ENCODE assay signal across 1 cellular context in the genomic region with DNA sequence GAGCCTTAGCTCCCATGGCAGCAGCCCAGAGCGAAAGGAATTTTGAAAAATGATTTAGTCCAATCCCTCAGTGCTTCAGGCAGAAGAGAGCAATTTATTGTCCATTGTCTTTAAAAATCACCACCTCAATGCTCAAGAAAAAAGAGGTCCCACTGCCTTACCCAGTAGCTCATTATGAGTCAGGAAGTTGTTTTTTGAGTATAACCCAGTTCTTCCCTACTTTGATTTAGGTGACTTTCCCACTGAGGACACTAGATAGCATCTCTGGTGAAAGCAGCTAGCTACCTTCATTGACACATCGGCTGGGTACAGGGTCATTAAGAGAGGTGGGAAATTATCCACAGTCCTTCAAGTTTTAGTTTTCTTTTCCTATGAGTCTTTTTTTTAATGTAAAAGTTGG.
TF ChIP-seq lines count a peak whose summit lies in the region.

No MANE protein-coding gene starts in this region.

TF ChIP-seq in GM12878, 131 proteins besides CTCF, POLR2A, EP300 and RAD21:
- TF ChIP-seq MTA3 (IDR thresholded peaks at IDR 0.05; ENCODE audit: borderline replicate concordance, low read length) (no peak), IRF5 (IDR thresholded peaks at IDR 0.05; ENCODE audit: borderline replicate concordance) (no peak), BCL11A (IDR thresholded peaks at IDR 0.05; ENCODE audit: low read depth, low read length) (no peak), RUNX3 (IDR thresholded peaks at IDR 0.05; ENCODE audit: low read length) (0 out of 2 replicates have a peak, but pooled peaks have one; percentile 14), DPF2 (IDR thresholded peaks at IDR 0.05) (peak; percentile 59), ZNF207 (IDR thresholded peaks at IDR 0.05; ENCODE audit: borderline replicate concordance) (no peak), ATF7 (IDR thresholded peaks at IDR 0.05; ENCODE audit: low read depth) (no peak), RAD51 (IDR thresholded peaks at IDR 0.05) (no peak), IRF4 (IDR thresholded peaks at IDR 0.05; ENCODE audit: low read depth, low read length) (peak; percentile 62; the same call in 1 of the 2 replicates), YY1 (IDR thresholded peaks at IDR 0.05; ENCODE audit: low read depth, low read length) (no peak), SP1 (IDR thresholded peaks at IDR 0.05; ENCODE audit: low read depth, low read length) (no peak), TCF3 (IDR thresholded peaks at IDR 0.05; ENCODE audit: borderline replicate concordance, insufficient read depth, low read depth, low read length) (no peak), ATF3 (IDR thresholded peaks at IDR 0.05; ENCODE audit: borderline replicate concordance, extremely low read depth, low read depth, low read length) (no peak), HCFC1 (IDR thresholded peaks at IDR 0.05; ENCODE audit: low read length) (no peak), YBX1 (IDR thresholded peaks at IDR 0.05) (no peak), POLR2AphosphoS2 (IDR thresholded peaks at IDR 0.05; ENCODE audit: low read depth, low read length) (no peak), MTA2 (IDR thresholded peaks at IDR 0.05; ENCODE audit: low read depth) (0 out of 2 replicates have a peak, but pooled peaks have one; percentile 24), JUNB (IDR thresholded peaks at IDR 0.05) (peak; percentile 85), ZNF274 (IDR thresholded peaks at IDR 0.05; ENCODE audit: insufficient read depth, insufficient read length) (no peak), NFIC (IDR thresholded peaks at IDR 0.05; ENCODE audit: low read depth, low read length) (0 out of 2 replicates have a peak, but pooled peaks have one; percentile 24), ZBED1 (IDR thresholded peaks at IDR 0.05; ENCODE audit: borderline replicate concordance) (no peak), ZZZ3 (IDR thresholded peaks at IDR 0.05; ENCODE audit: control insufficient read depth, insufficient read length, low read depth) (no peak), SMAD5 (IDR thresholded peaks at IDR 0.05; ENCODE audit: low read depth) (no peak), IKZF2 (IDR thresholded peaks at IDR 0.05) (peak; percentile 32 to 52; a peak in 2 of 4 replicates), RFX5 (IDR thresholded peaks at IDR 0.05; ENCODE audit: low read depth, low read length) (no peak)
- TF ChIP-seq, protein P1, sequence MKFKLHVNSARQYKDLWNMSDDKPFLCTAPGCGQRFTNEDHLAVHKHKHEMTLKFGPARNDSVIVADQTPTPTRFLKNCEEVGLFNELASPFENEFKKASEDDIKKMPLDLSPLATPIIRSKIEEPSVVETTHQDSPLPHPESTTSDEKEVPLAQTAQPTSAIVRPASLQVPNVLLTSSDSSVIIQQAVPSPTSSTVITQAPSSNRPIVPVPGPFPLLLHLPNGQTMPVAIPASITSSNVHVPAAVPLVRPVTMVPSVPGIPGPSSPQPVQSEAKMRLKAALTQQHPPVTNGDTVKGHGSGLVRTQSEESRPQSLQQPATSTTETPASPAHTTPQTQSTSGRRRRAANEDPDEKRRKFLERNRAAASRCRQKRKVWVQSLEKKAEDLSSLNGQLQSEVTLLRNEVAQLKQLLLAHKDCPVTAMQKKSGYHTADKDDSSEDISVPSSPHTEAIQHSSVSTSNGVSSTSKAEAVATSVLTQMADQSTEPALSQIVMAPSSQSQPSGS (IDR thresholded peaks at IDR 0.05; ENCODE audit: low read length) = no peak
